ENCODE assay signal across 8 cellular contexts in genomic region chr5:140362875-140363630, GRCh38. TPM values are rescaled to one million over a fixed set of nuclear protein-coding genes. Genes with fewer than 3 reads are reported as not detected.
DNase-seq lines count a peak whose midpoint lies in the region; ATAC-seq lines count a peak whose summit lies in the region.

No MANE protein-coding gene starts in this region.

- 15% methylated on average over 29 of the region's 29 CpGs for WGBS in HUES64

- no peaks in the 10 kb centered on the region for H3K27me3 Mint-ChIP-seq in activated naive CD8-positive, alpha-beta T cell treated with anti-CD3 and anti-CD28 coated beads, Interleukin-2, amount 10 ng/mL, durations not matched to agents 7 days and 5 days

- no peaks in the 10 kb centered on the region for H3K36me3 ChIP-seq in HUES64 (ENCODE audit: insufficient read depth, low read length)

- H3K4me3 Mint-ChIP-seq in activated naive CD8-positive, alpha-beta T cell treated with anti-CD3 and anti-CD28 coated beads, Interleukin-2, amount 10 ng/mL, durations not matched to agents 7 days and 5 days, result peak overlapping the region; percentile 80

- no peaks in the 10 kb centered on the region for H3K4me1 ChIP-seq in HUES64 (ENCODE audit: insufficient read depth, low read length)

- H3K9me3 ChIP-seq in HUES64 (ENCODE audit: insufficient read depth, low read depth, low read length), result no peaks in the 10 kb centered on the region

- no peaks in the 10 kb centered on the region for H3K9me3 Mint-ChIP-seq in activated naive CD8-positive, alpha-beta T cell treated with anti-CD3 and anti-CD28 coated beads, Interleukin-2, amount 10 ng/mL, durations not matched to agents 7 days and 5 days

- peak; percentile 3 for DNase-seq in DMS 273 treated with DMSO at 0.1 percent for 48 hours (lab: John Stamatoyannopoulos, UW)
- peak; percentile 78 for DNase-seq in SW480 (ENCODE audit: low spot score)
- DNase-seq in activated naive CD8-positive, alpha-beta T cell treated with anti-CD3 and anti-CD28 coated beads, Interleukin-2, amount 10 ng/mL, durations not matched to agents 7 days and 5 days, result peak; percentile 92
- DNase-seq in left ventricle myocardium superior, result peak; percentile 85
- peak; percentile 75 for DNase-seq in retina
- DNase-seq in NCI-H345 treated with DMSO at 0.1 percent for 48 hours (lab: John Stamatoyannopoulos, UW; ENCODE audit: unreplicated experiment), result no peak

- H3K4me3 ChIP-seq in HUES64 (ENCODE audit: low read length), result peak overlapping the region; percentile 66

- H3K4me1 Mint-ChIP-seq in activated naive CD8-positive, alpha-beta T cell treated with anti-CD3 and anti-CD28 coated beads, Interleukin-2, amount 10 ng/mL, durations not matched to agents 7 days and 5 days, result peaks cover 5% of the 10 kb centered on the region

- H3K27ac Mint-ChIP-seq in activated naive CD8-positive, alpha-beta T cell treated with anti-CD3 and anti-CD28 coated beads, Interleukin-2, amount 10 ng/mL, durations not matched to agents 7 days and 5 days, result peak overlapping the region; percentile 70

- POLR2A ChIA-PET in activated naive CD8-positive, alpha-beta T cell treated with anti-CD3 and anti-CD28 coated beads, Interleukin-2, amount 10 ng/mL, durations not matched to agents 7 days and 5 days (lab: Charles Lee), result interaction anchor here (0.6 to 1.2 kb wide), 4 partner anchors 15 to 190 kb away, joined by 3 read pairs; partner anchors contain the start of gene ANKHD1

- peak overlapping the region; percentile 64 for H3K9ac ChIP-seq in HUES64 (ENCODE audit: low read depth, low read length)

- H3K27me3 ChIP-seq in HUES64 (ENCODE audit: insufficient read depth, low read length), result peaks cover 11% of the 10 kb centered on the region

- ATAC-seq in GM21381 (IDR thresholded peaks at IDR 0.05; ENCODE audit: unreplicated experiment) (peak; percentile 89), left ventricle myocardium superior (peak; percentile 71)
- peak; percentile 91 for ATAC-seq in activated naive CD8-positive, alpha-beta T cell treated with anti-CD3 and anti-CD28 coated beads, Interleukin-2, amount 10 ng/mL, durations not matched to agents 7 days and 5 days (ENCODE audit: low read depth)

- H3K27ac ChIP-seq in HUES64 (ENCODE audit: low read depth, low read length), result no peak overlapping the region

- intact Hi-C loops in left ventricle myocardium superior (cut with micrococcal nuclease), result no loop called here

- no peaks in the 10 kb centered on the region for H3K36me3 Mint-ChIP-seq in activated naive CD8-positive, alpha-beta T cell treated with anti-CD3 and anti-CD28 coated beads, Interleukin-2, amount 10 ng/mL, durations not matched to agents 7 days and 5 days

RNA-seq across cellular contexts. Expression of gene SLC4A9, which starts 3.1 kb away (rescaled TPM):
- not detected for polyA plus RNA-seq in HUES64 (2013, experiment 1 of 2)
- not detected for polyA plus RNA-seq in HUES64 (2013, experiment 2 of 2)
- under 1 TPM; 0.17 to 0.31 TPM for total RNA-seq in activated naive CD8-positive, alpha-beta T cell treated with anti-CD3 and anti-CD28 coated beads, Interleukin-2, amount 10 ng/mL, durations not matched to agents 7 days and 5 days
- not detected for total RNA-seq in left ventricle myocardium superior

RNA-seq across cellular contexts. Expression of gene HBEGF, which starts 16.6 kb away (rescaled TPM):
- 1.6 TPM for polyA plus RNA-seq in HUES64 (2013, experiment 1 of 2)
- polyA plus RNA-seq in HUES64 (2013, experiment 2 of 2), result 2.0 TPM
- total RNA-seq in activated naive CD8-positive, alpha-beta T cell treated with anti-CD3 and anti-CD28 coated beads, Interleukin-2, amount 10 ng/mL, durations not matched to agents 7 days and 5 days, result 10 to 100 TPM; 12.8 TPM
- total RNA-seq in left ventricle myocardium superior, result 21.9 TPM

RNA-seq across cellular contexts. Expression of gene ANKHD1, which starts 38.6 kb away (rescaled TPM):
- 62.6 TPM for polyA plus RNA-seq in HUES64 (2013, experiment 1 of 2)
- polyA plus RNA-seq in HUES64 (2013, experiment 2 of 2), result 64.2 TPM
- total RNA-seq in activated naive CD8-positive, alpha-beta T cell treated with anti-CD3 and anti-CD28 coated beads, Interleukin-2, amount 10 ng/mL, durations not matched to agents 7 days and 5 days, result 100 to 1,000 TPM; 148 to 156 TPM
- total RNA-seq in left ventricle myocardium superior, result 66.1 TPM
